ENCODE assay signal across 8 cellular contexts in the genomic region with DNA sequence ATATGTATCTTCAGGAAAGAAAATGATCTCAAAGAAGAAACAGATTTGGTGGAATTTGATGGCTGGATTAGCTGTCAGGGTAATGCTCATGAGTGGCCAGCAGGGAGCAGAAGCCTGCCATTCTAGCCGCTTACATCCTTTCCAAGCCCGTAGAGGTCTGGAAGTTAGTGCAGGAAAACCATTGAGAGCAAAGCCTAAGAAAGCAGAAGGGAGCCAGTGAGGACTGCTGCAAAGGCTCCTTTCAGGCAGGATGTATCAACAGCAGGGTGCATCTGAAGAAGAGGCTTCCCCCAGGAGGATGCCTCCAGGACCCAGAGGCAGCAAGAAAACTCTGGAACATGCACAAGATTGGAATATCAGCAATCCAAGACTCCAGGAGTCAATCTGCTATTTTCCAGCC. TPM values are rescaled to one million over a fixed set of nuclear protein-coding genes. Genes with fewer than 3 reads are reported as not detected.
DNase-seq lines count a peak whose midpoint lies in the region; ATAC-seq and TF ChIP-seq lines count a peak whose summit lies in the region.

No MANE protein-coding gene starts in this region.

- H3K27ac ChIP-seq in C4-2B, result no peak overlapping the region
- no peak overlapping the region for H3K27ac ChIP-seq in aorta (ENCODE audit: low read depth in 1 of 2, low read length in 2 of 2)

- DNase-seq in NCI-H2227 (lab: John Stamatoyannopoulos, UW; ENCODE audit: unreplicated experiment) (peak; percentile 65), mucosa of gallbladder (ENCODE audit: low spot score) (peak; percentile 68), aorta (no peak), OCI-M2 (lab: John Stamatoyannopoulos, UW; ENCODE audit: unreplicated experiment) (no peak)
- peak; percentile 42 to 56 for DNase-seq in activated CD4-positive, alpha-beta T cell treated with anti-CD3 and anti-CD28 coated beads, Interleukin-2, amount 50 U/mL, for 48 hours

- 0 to 4% methylated on average over 2 of the region's 2 CpGs for WGBS in aorta, 2 donors

- no peaks in the 10 kb centered on the region for H3K9me3 ChIP-seq in aorta (ENCODE audit: control insufficient read depth, low read length)

- H3K4me3 ChIP-seq in aorta (ENCODE audit: low read length in 2 of 2), result no peak overlapping the region

- intact Hi-C loops in aorta (cut with DNase I), result loop anchor here (1.0 to 5.0 kb wide), 3 partner anchors 269 to 499 kb away; no protein-coding TSS in a partner anchor

- TF ChIP-seq CTCF in C4-2B (conservative IDR thresholded peaks at IDR 0.05), result peak; percentile 87

- no peaks in the 10 kb centered on the region for H3K4me1 ChIP-seq in aorta (ENCODE audit: control insufficient read depth in 1 of 2, insufficient read depth in 2 of 2, low read length in 2 of 2)

- H3K27me3 ChIP-seq in aorta (ENCODE audit: control insufficient read depth in 1 of 2, insufficient read depth in 2 of 2, low read length in 1 of 2), result no peaks in the 10 kb centered on the region

- ATAC-seq in GM21529 (IDR thresholded peaks at IDR 0.05; ENCODE audit: unreplicated experiment) (peak; percentile 48), esophagus mucosa (peak; percentile 85), aorta (ENCODE audit: low FRiP score) (peak; percentile 90)

- H3K36me3 ChIP-seq in aorta (ENCODE audit: control insufficient read depth in 1 of 2, insufficient read depth in 2 of 2, low read length in 1 of 2), result no peaks in the 10 kb centered on the region

RNA-seq across cellular contexts. Expression of a gene that starts 22.9 kb away (rescaled TPM):
- total RNA-seq in esophagus mucosa (4.0 TPM), mucosa of gallbladder (114 TPM), aorta (100 to 1,000 TPM; 105 to 213 TPM)
- polyA plus RNA-seq in aorta, result 10 to 100 TPM; 56.1 to 83.8 TPM

Comparison
In these comparisons a context has a peak if more than half of its experiments do, and no peak if none do; other contexts are left out.
1. DNase-seq: peak in NCI-H2227 (single experiment), activated CD4-positive, alpha-beta T cell treated with anti-CD3 and anti-CD28 coated beads, Interleukin-2, amount 50 U/mL, for 48 hours (2 of 2) and mucosa of gallbladder (single experiment); none in aorta (0 of 2) and OCI-M2 (single experiment).
2. RNA of a gene that starts 22.9 kb away (total RNA-seq): 105 to 213 TPM in aorta and 114 TPM in mucosa of gallbladder (single experiment); 4.0 TPM in esophagus mucosa (single experiment); every median in the first group is over 10 times any median in the second.
3. Peak in every context shown above with its lines, with median percentiles within 50 percentile points of each other: ATAC-seq.